In the genomic region with DNA sequence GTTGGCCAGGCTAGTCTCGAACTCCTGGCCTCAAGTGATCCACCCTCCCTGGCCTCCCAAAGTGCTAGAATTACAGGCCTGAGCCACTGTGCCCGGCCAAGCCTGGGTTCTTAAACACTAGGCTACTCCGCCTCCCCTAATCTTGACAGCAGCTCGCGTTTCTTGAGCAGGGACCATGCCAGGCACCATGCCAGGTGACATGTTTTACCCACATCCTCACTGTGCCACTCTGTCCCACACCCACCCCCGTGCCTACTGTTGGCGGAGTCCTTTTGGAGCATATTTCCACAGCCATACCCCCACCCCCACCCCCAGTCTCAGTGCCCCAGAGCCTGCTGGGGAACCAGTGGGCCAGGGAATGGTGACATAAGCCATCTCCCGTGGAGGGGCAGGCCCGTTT, we compare ENCODE assay signal across 17 cellular contexts.
DNase-seq lines count a peak whose midpoint lies in the region; ATAC-seq and TF ChIP-seq lines count a peak whose summit lies in the region.
"Had no signal": no experiment of that assay in that cellular context is flagged by ENCODE, and none has a peak within 500 bp of the region (broad histone marks: within the 10 kb centered on the region; RNA-seq: fewer than 3 reads in every experiment).

No MANE protein-coding gene starts in this region.

- no peak overlapping the region for H3K27ac ChIP-seq in DND-41 (ENCODE audit: low read length)
- H3K27ac ChIP-seq in stomach, result no peak overlapping the region
- H3K27ac ChIP-seq in suprapubic skin, result no peak overlapping the region
- H3K27ac ChIP-seq: BLaER1, C4-2B had no signal

- H3K9me3 Mint-ChIP-seq in stimulated activated naive B cell treated with anti-CD40 and anti-IgM and Interleukin-4, amounts not matched to agents 10 μg/mL and 1 μg/mL and 100 μg/mL, for 72 hours, result peaks cover 0 to 5% of the 10 kb centered on the region in 2 donors
- H3K9me3 Mint-ChIP-seq: CD8-positive, alpha-beta T cell; HFFc6 had no signal

- 94 to 99% (median 96%) methylated on average over 9 of the region's 9 CpGs for WGBS in stomach, 5 donors
- 99% methylated on average over 9 of the region's 9 CpGs for WGBS in suprapubic skin

- H3K9me3 ChIP-seq in DND-41 (ENCODE audit: insufficient read depth, low read length, severe bottlenecking) (peaks cover 13% of the 10 kb centered on the region), T-helper 17 cell (ENCODE audit: control insufficient read depth, low read length, poor library complexity, severe bottlenecking) (no peaks in the 10 kb centered on the region), stomach (no peaks in the 10 kb centered on the region), suprapubic skin (no peaks in the 10 kb centered on the region)

- no peaks in the 10 kb centered on the region for H3K27me3 ChIP-seq in DND-41 (ENCODE audit: insufficient read depth, low read length, poor library complexity)
- H3K27me3 ChIP-seq in stomach, result no peaks in the 10 kb centered on the region
- H3K27me3 ChIP-seq in suprapubic skin, result no peaks in the 10 kb centered on the region
- H3K27me3 ChIP-seq: BLaER1 had no signal

- no peaks in the 10 kb centered on the region for H3K4me1 Mint-ChIP-seq in T-helper 17 cell
- H3K4me1 Mint-ChIP-seq in stimulated activated naive B cell treated with anti-CD40 and anti-IgM and Interleukin-4, amounts not matched to agents 10 μg/mL and 1 μg/mL and 100 μg/mL, for 72 hours, result no peaks in the 10 kb centered on the region
- H3K4me1 Mint-ChIP-seq: B cell; CD4-positive, CD25-positive, alpha-beta regulatory T cell; GM23338; H9 had no signal

- no peak overlapping the region for H3K9ac ChIP-seq in DND-41 (ENCODE audit: low read depth, low read length)
- H3K9ac ChIP-seq: BLaER1 had no signal

- H3K36me3 Mint-ChIP-seq in T-helper 17 cell (ENCODE audit: low read depth), result peaks cover 2% of the 10 kb centered on the region
- H3K36me3 Mint-ChIP-seq in stimulated activated naive B cell treated with anti-CD40 and anti-IgM and Interleukin-4, amounts not matched to agents 10 μg/mL and 1 μg/mL and 100 μg/mL, for 72 hours, result peaks cover 31 to 46% of the 10 kb centered on the region in 2 donors

- ATAC-seq in DND-41 (ENCODE audit: insufficient read depth, low read depth) (no peak), T-helper 17 cell (no peak), GM21515 (IDR thresholded peaks at IDR 0.05; ENCODE audit: unreplicated experiment) (no peak)
- no peak for ATAC-seq in stimulated activated naive B cell treated with anti-CD40 and anti-IgM and Interleukin-4, amounts not matched to agents 10 μg/mL and 1 μg/mL and 100 μg/mL, for 72 hours (replicated peaks)
- ATAC-seq: CD8-positive, alpha-beta T cell; GM12878; GM23338 had no signal

- DNase-seq in DND-41, result peak; percentile 9
- DNase-seq in T-helper 17 cell, result no peak
- DNase-seq in stimulated activated naive B cell treated with anti-CD40 and anti-IgM and Interleukin-4, amounts not matched to agents 10 μg/mL and 1 μg/mL and 100 μg/mL, for 72 hours, result no peak
- no peak for DNase-seq in stomach
- no peak for DNase-seq in suprapubic skin (ENCODE audit: low spot score in 2 of 2)
- DNase-seq: CD4-positive, CD25-positive, alpha-beta regulatory T cell; CD8-positive, alpha-beta T cell; DMS53; DMS79 treated with DMSO at 0.1 percent for 48 hours; H9; HFFc6 had no signal

- peaks cover 23% of the 10 kb centered on the region for H3K36me3 ChIP-seq in DND-41 (ENCODE audit: insufficient read depth, low read length)
- peaks cover 14 to 53% (median 46%) of the 10 kb centered on the region in 4 donors for H3K36me3 ChIP-seq in stomach
- H3K36me3 ChIP-seq in suprapubic skin, result peaks cover 35% of the 10 kb centered on the region

- no peak overlapping the region for H3K4me2 ChIP-seq in DND-41 (ENCODE audit: insufficient read depth, low read length)
- H3K4me2 ChIP-seq: BLaER1, GM23338 had no signal

- H4K20me1 ChIP-seq in DND-41 (ENCODE audit: insufficient read depth, low read length), result no peaks in the 10 kb centered on the region
- H4K20me1 ChIP-seq: BLaER1 had no signal

- no peak for TF ChIP-seq EP300 in stomach (IDR thresholded peaks at IDR 0.05)
- no peak for TF ChIP-seq EP300 in suprapubic skin (IDR thresholded peaks at IDR 0.05)

- H3K4me3 ChIP-seq in DND-41 (ENCODE audit: low read depth in 1 of 2, low read length in 2 of 2), result no peak overlapping the region
- H3K4me3 ChIP-seq in stomach, result no peak overlapping the region
- no peak overlapping the region for H3K4me3 ChIP-seq in suprapubic skin
- H3K4me3 ChIP-seq: BLaER1, GM12878, GM23338 had no signal

- no peaks in the 10 kb centered on the region for H3K27me3 Mint-ChIP-seq in T-helper 17 cell
- no peaks in the 10 kb centered on the region for H3K27me3 Mint-ChIP-seq in stimulated activated naive B cell treated with anti-CD40 and anti-IgM and Interleukin-4, amounts not matched to agents 10 μg/mL and 1 μg/mL and 100 μg/mL, for 72 hours
- H3K27me3 Mint-ChIP-seq: B cell; CD4-positive, CD25-positive, alpha-beta regulatory T cell had no signal

- no peak overlapping the region for H2AFZ ChIP-seq in DND-41 (ENCODE audit: low read depth, low read length)
- H2AFZ ChIP-seq: GM23338 had no signal

- peak overlapping the region; percentile 41 for H3K4me3 Mint-ChIP-seq in T-helper 17 cell
- H3K4me3 Mint-ChIP-seq in stimulated activated naive B cell treated with anti-CD40 and anti-IgM and Interleukin-4, amounts not matched to agents 10 μg/mL and 1 μg/mL and 100 μg/mL, for 72 hours, result no peak overlapping the region
- H3K4me3 Mint-ChIP-seq: B cell; CD4-positive, CD25-positive, alpha-beta regulatory T cell; CD8-positive, alpha-beta T cell; GM23338; H9; HFFc6 had no signal

- H3K4me1 ChIP-seq in DND-41 (ENCODE audit: insufficient read depth, low read length), result no peaks in the 10 kb centered on the region
- H3K4me1 ChIP-seq in stomach, result no peaks in the 10 kb centered on the region
- no peaks in the 10 kb centered on the region for H3K4me1 ChIP-seq in suprapubic skin
- H3K4me1 ChIP-seq: BLaER1 had no signal

- no peaks in the 10 kb centered on the region for H3K79me2 ChIP-seq in DND-41 (ENCODE audit: insufficient read depth, low read length)

- intact Hi-C loops in stomach (cut with DNase I; ENCODE audit: low total_unique reads), result no loop called here

- TF ChIP-seq POLR2A in stomach (IDR thresholded peaks at IDR 0.05) (no peak), suprapubic skin (IDR thresholded peaks at IDR 0.05) (no peak)

- H3K27ac Mint-ChIP-seq in T-helper 17 cell, result no peak overlapping the region
- peak overlapping the region; percentile 31 for H3K27ac Mint-ChIP-seq in stimulated activated naive B cell treated with anti-CD40 and anti-IgM and Interleukin-4, amounts not matched to agents 10 μg/mL and 1 μg/mL and 100 μg/mL, for 72 hours
- H3K27ac Mint-ChIP-seq: B cell; CD4-positive, CD25-positive, alpha-beta regulatory T cell; CD8-positive, alpha-beta T cell; GM23338; HFFc6 had no signal

- TF ChIP-seq CTCF in DND-41 (IDR thresholded peaks at IDR 0.05; ENCODE audit: borderline replicate concordance, extremely low read depth, low read length, poor library complexity, severe bottlenecking) (no peak), stomach (IDR thresholded peaks at IDR 0.05) (no peak), suprapubic skin (IDR thresholded peaks at IDR 0.05) (no peak)
